ENCODE assay signal across 1 cellular context in the genomic region with DNA sequence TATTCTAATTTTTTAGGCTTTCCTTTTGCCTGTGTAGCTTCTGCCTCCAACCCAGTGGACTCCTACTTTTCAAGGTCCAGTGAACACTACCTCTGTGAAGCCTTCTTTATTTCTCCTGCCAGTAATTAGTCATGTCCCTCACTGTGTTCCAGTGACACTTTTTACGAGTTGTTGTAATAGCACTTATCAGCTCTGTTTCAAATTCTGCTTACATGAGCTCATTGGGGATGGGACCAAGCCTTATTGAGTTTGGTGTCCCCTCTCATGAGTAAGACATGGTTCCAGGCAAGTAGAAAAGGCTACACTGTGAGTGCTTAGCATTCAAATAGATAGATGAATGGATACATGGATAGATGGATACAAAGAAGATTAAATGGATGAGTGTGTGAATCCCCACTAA.
TF ChIP-seq lines count a peak whose summit lies in the region.

No MANE protein-coding gene starts in this region.

TF ChIP-seq in HEK293, 187 proteins besides CTCF, POLR2A, EP300 and RAD21 (continued from another document):
- TF ChIP-seq, protein P1, sequence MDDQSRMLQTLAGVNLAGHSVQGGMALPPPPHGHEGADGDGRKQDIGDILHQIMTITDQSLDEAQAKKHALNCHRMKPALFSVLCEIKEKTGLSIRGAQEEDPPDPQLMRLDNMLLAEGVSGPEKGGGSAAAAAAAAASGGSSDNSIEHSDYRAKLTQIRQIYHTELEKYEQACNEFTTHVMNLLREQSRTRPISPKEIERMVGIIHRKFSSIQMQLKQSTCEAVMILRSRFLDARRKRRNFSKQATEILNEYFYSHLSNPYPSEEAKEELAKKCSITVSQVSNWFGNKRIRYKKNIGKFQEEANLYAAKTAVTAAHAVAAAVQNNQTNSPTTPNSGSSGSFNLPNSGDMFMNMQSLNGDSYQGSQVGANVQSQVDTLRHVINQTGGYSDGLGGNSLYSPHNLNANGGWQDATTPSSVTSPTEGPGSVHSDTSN (CRISPR knock-in tag; IDR thresholded peaks at IDR 0.05), result no peak
- TF ChIP-seq ZFP41 (tag by site-specific recombination; IDR thresholded peaks at IDR 0.05; ENCODE audit: borderline replicate concordance) (no peak), SP2 (tag by site-specific recombination; IDR thresholded peaks at IDR 0.05) (no peak)
- TF ChIP-seq, protein P2, sequence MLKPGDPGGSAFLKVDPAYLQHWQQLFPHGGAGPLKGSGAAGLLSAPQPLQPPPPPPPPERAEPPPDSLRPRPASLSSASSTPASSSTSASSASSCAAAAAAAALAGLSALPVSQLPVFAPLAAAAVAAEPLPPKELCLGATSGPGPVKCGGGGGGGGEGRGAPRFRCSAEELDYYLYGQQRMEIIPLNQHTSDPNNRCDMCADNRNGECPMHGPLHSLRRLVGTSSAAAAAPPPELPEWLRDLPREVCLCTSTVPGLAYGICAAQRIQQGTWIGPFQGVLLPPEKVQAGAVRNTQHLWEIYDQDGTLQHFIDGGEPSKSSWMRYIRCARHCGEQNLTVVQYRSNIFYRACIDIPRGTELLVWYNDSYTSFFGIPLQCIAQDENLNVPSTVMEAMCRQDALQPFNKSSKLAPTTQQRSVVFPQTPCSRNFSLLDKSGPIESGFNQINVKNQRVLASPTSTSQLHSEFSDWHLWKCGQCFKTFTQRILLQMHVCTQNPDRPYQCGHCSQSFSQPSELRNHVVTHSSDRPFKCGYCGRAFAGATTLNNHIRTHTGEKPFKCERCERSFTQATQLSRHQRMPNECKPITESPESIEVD (tag by site-specific recombination; IDR thresholded peaks at IDR 0.05), result peak; percentile 49; the same call in 1 of the 2 replicates
